In the genomic region with DNA sequence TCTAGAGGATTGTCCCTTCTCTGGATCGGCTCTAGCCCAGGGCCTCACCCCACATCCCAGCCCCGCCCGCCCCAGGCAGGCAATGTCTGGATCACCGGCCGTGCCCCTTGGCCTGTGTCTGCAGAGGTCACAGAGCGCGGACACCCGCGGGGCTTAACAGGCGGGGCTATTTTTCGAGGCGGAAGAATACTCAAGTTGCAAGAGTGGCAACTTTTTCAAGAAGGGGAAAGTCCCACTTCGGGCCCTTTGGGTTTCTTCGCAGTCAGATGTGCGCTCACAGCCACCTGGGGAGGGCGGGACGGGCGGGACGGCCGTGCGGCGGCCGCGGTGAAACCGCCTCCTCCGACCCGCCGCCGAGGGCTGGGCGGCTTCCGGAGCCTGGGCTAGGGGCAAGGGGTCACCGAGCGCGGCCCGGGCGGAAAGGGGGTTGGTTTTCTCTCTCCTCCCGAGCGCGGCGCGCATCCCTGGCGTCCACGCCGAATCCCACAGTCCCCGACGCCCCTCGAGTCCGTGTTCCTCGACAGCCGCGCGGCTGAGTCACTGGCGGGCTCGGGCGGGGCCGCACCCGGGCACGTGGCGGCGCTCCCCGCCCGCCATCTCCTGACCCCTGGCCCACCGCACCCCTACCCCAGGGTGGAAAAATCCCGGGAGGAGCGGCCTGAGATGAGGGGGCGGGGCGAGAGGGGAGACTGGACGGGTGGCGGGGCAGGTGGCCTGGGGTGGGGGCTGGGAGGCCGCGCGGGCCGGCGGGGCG, we compare ENCODE assay signal across 1 cellular context.
TF ChIP-seq lines count a peak whose summit lies in the region.

No MANE protein-coding gene starts in this region.

TF ChIP-seq in HepG2, 621 proteins besides CTCF, POLR2A, EP300 and RAD21 (continued from another document and continues in another):
- TF ChIP-seq, protein P1, sequence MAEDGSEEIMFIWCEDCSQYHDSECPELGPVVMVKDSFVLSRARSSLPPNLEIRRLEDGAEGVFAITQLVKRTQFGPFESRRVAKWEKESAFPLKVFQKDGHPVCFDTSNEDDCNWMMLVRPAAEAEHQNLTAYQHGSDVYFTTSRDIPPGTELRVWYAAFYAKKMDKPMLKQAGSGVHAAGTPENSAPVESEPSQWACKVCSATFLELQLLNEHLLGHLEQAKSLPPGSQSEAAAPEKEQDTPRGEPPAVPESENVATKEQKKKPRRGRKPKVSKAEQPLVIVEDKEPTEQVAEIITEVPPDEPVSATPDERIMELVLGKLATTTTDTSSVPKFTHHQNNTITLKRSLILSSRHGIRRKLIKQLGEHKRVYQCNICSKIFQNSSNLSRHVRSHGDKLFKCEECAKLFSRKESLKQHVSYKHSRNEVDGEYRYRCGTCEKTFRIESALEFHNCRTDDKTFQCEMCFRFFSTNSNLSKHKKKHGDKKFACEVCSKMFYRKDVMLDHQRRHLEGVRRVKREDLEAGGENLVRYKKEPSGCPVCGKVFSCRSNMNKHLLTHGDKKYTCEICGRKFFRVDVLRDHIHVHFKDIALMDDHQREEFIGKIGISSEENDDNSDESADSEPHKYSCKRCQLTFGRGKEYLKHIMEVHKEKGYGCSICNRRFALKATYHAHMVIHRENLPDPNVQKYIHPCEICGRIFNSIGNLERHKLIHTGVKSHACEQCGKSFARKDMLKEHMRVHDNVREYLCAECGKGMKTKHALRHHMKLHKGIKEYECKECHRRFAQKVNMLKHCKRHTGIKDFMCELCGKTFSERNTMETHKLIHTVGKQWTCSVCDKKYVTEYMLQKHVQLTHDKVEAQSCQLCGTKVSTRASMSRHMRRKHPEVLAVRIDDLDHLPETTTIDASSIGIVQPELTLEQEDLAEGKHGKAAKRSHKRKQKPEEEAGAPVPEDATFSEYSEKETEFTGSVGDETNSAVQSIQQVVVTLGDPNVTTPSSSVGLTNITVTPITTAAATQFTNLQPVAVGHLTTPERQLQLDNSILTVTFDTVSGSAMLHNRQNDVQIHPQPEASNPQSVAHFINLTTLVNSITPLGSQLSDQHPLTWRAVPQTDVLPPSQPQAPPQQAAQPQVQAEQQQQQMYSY (CRISPR knock-in tag; IDR thresholded peaks at IDR 0.05) = peak; percentile 35; the same call in 1 of the 2 replicates
- TF ChIP-seq RFX3 (CRISPR knock-in tag; IDR thresholded peaks at IDR 0.05) (no peak), THYN1 (CRISPR knock-in tag; IDR thresholded peaks at IDR 0.05; ENCODE audit: borderline replicate concordance, low read depth) (no peak), PHF21A (CRISPR knock-in tag; IDR thresholded peaks at IDR 0.05) (peak; percentile 45; the same call in 1 of the 2 replicates), NFYB (CRISPR knock-in tag; IDR thresholded peaks at IDR 0.05) (no peak), KAT2B (IDR thresholded peaks at IDR 0.05; ENCODE audit: borderline replicate concordance, low read depth, low read length) (no peak), ZC3H4 (CRISPR knock-in tag; IDR thresholded peaks at IDR 0.05; ENCODE audit: borderline replicate concordance) (peak; percentile 72; the same call in 1 of the 2 replicates), SNAI1 (CRISPR knock-in tag; IDR thresholded peaks at IDR 0.05; ENCODE audit: borderline replicate concordance) (no peak; the same call in 1 of the 2 replicates), MAF1 (CRISPR knock-in tag; IDR thresholded peaks at IDR 0.05; ENCODE audit: borderline replicate concordance) (no peak), ZNF563 (CRISPR knock-in tag; IDR thresholded peaks at IDR 0.05) (peak; percentile 89), ZNF891 (CRISPR knock-in tag; IDR thresholded peaks at IDR 0.05) (no peak), MED1 (CRISPR knock-in tag; IDR thresholded peaks at IDR 0.05) (peak; percentile 52; the same call in 1 of the 2 replicates), CENPX (CRISPR knock-in tag; IDR thresholded peaks at IDR 0.05) (no peak), SRY (CRISPR knock-in tag; IDR thresholded peaks at IDR 0.05) (peak; percentile 51; the same call in 1 of the 2 replicates), ZNF616 (CRISPR knock-in tag; IDR thresholded peaks at IDR 0.05; ENCODE audit: low read depth) (0 out of 2 replicates have a peak, but pooled peaks have one; percentile 31), KMT2A (CRISPR knock-in tag; IDR thresholded peaks at IDR 0.05) (no peak), JUNB (CRISPR knock-in tag; IDR thresholded peaks at IDR 0.05; ENCODE audit: borderline replicate concordance) (peak; percentile 63; the same call in 1 of the 2 replicates), ZNF652 (CRISPR knock-in tag; IDR thresholded peaks at IDR 0.05; ENCODE audit: borderline replicate concordance, low read depth) (no peak), TOE1 (CRISPR knock-in tag; IDR thresholded peaks at IDR 0.05) (no peak), FOXC1 (CRISPR knock-in tag; IDR thresholded peaks at IDR 0.05; ENCODE audit: borderline replicate concordance) (peak; percentile 71; the same call in 1 of the 2 replicates), ZFX (CRISPR knock-in tag; IDR thresholded peaks at IDR 0.05; ENCODE audit: low read depth) (0 out of 2 replicates have a peak, but pooled peaks have one; percentile 13), NONO (IDR thresholded peaks at IDR 0.05) (no peak), NONO (CRISPR knock-in tag; conservative IDR thresholded peaks at IDR 0.05) (peak; percentile 86), FOXO1 (CRISPR knock-in tag; IDR thresholded peaks at IDR 0.05) (no peak; the same call in 1 of the 2 replicates), ZNF501 (CRISPR knock-in tag; IDR thresholded peaks at IDR 0.05) (0 out of 2 replicates have a peak, but pooled peaks have one; percentile 39), RELA (CRISPR knock-in tag; IDR thresholded peaks at IDR 0.05) (no peak)
- TF ChIP-seq, protein P2, sequence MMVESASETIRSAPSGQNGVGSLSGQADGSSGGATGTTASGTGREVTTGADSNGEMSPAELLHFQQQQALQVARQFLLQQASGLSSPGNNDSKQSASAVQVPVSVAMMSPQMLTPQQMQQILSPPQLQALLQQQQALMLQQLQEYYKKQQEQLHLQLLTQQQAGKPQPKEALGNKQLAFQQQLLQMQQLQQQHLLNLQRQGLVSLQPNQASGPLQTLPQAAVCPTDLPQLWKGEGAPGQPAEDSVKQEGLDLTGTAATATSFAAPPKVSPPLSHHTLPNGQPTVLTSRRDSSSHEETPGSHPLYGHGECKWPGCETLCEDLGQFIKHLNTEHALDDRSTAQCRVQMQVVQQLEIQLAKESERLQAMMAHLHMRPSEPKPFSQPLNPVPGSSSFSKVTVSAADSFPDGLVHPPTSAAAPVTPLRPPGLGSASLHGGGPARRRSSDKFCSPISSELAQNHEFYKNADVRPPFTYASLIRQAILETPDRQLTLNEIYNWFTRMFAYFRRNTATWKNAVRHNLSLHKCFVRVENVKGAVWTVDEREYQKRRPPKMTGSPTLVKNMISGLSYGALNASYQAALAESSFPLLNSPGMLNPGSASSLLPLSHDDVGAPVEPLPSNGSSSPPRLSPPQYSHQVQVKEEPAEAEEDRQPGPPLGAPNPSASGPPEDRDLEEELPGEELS (CRISPR knock-in tag; IDR thresholded peaks at IDR 0.05) = no peak; the same call in 1 of the 2 replicates
- TF ChIP-seq, protein P3, sequence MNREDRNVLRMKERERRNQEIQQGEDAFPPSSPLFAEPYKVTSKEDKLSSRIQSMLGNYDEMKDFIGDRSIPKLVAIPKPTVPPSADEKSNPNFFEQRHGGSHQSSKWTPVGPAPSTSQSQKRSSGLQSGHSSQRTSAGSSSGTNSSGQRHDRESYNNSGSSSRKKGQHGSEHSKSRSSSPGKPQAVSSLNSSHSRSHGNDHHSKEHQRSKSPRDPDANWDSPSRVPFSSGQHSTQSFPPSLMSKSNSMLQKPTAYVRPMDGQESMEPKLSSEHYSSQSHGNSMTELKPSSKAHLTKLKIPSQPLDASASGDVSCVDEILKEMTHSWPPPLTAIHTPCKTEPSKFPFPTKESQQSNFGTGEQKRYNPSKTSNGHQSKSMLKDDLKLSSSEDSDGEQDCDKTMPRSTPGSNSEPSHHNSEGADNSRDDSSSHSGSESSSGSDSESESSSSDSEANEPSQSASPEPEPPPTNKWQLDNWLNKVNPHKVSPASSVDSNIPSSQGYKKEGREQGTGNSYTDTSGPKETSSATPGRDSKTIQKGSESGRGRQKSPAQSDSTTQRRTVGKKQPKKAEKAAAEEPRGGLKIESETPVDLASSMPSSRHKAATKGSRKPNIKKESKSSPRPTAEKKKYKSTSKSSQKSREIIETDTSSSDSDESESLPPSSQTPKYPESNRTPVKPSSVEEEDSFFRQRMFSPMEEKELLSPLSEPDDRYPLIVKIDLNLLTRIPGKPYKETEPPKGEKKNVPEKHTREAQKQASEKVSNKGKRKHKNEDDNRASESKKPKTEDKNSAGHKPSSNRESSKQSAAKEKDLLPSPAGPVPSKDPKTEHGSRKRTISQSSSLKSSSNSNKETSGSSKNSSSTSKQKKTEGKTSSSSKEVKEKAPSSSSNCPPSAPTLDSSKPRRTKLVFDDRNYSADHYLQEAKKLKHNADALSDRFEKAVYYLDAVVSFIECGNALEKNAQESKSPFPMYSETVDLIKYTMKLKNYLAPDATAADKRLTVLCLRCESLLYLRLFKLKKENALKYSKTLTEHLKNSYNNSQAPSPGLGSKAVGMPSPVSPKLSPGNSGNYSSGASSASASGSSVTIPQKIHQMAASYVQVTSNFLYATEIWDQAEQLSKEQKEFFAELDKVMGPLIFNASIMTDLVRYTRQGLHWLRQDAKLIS (CRISPR knock-in tag; IDR thresholded peaks at IDR 0.05) = no peak
- TF ChIP-seq, protein P4, sequence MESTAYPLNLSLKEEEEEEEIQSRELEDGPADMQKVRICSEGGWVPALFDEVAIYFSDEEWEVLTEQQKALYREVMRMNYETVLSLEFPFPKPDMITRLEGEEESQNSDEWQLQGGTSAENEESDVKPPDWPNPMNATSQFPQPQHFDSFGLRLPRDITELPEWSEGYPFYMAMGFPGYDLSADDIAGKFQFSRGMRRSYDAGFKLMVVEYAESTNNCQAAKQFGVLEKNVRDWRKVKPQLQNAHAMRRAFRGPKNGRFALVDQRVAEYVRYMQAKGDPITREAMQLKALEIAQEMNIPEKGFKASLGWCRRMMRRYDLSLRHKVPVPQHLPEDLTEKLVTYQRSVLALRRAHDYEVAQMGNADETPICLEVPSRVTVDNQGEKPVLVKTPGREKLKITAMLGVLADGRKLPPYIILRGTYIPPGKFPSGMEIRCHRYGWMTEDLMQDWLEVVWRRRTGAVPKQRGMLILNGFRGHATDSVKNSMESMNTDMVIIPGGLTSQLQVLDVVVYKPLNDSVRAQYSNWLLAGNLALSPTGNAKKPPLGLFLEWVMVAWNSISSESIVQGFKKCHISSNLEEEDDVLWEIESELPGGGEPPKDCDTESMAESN (CRISPR knock-in tag; conservative IDR thresholded peaks at IDR 0.05) = no peak
- TF ChIP-seq, protein P5, sequence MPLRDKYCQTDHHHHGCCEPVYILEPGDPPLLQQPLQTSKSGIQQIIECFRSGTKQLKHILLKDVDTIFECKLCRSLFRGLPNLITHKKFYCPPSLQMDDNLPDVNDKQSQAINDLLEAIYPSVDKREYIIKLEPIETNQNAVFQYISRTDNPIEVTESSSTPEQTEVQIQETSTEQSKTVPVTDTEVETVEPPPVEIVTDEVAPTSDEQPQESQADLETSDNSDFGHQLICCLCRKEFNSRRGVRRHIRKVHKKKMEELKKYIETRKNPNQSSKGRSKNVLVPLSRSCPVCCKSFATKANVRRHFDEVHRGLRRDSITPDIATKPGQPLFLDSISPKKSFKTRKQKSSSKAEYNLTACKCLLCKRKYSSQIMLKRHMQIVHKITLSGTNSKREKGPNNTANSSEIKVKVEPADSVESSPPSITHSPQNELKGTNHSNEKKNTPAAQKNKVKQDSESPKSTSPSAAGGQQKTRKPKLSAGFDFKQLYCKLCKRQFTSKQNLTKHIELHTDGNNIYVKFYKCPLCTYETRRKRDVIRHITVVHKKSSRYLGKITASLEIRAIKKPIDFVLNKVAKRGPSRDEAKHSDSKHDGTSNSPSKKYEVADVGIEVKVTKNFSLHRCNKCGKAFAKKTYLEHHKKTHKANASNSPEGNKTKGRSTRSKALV (CRISPR knock-in tag; IDR thresholded peaks at IDR 0.05) = no peak
- TF ChIP-seq, protein P6, sequence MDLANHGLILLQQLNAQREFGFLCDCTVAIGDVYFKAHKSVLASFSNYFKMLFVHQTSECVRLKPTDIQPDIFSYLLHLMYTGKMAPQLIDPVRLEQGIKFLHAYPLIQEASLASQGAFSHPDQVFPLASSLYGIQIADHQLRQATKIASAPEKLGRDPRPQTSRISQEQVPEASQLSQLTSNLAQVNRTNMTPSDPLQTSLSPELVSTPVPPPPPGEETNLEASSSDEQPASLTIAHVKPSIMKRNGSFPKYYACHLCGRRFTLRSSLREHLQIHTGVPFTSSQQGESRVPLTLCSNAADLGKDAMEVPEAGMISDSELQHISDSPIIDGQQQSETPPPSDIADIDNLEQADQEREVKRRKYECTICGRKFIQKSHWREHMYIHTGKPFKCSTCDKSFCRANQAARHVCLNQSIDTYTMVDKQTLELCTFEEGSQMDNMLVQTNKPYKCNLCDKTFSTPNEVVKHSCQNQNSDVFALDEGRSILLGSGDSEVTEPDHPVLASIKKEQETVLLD (CRISPR knock-in tag; IDR thresholded peaks at IDR 0.05; ENCODE audit: low read depth) = no peak; the same call in 1 of the 2 replicates
- TF ChIP-seq, protein P7, sequence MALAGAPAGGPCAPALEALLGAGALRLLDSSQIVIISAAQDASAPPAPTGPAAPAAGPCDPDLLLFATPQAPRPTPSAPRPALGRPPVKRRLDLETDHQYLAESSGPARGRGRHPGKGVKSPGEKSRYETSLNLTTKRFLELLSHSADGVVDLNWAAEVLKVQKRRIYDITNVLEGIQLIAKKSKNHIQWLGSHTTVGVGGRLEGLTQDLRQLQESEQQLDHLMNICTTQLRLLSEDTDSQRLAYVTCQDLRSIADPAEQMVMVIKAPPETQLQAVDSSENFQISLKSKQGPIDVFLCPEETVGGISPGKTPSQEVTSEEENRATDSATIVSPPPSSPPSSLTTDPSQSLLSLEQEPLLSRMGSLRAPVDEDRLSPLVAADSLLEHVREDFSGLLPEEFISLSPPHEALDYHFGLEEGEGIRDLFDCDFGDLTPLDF (CRISPR knock-in tag; IDR thresholded peaks at IDR 0.05) = peak; percentile 65
- TF ChIP-seq, protein P8, sequence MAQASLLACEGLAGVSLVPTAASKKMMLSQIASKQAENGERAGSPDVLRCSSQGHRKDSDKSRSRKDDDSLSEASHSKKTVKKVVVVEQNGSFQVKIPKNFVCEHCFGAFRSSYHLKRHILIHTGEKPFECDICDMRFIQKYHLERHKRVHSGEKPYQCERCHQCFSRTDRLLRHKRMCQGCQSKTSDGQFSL (CRISPR knock-in tag; IDR thresholded peaks at IDR 0.05) = 0 out of 2 replicates have a peak, but pooled peaks have one; percentile 31
- TF ChIP-seq, protein P9, sequence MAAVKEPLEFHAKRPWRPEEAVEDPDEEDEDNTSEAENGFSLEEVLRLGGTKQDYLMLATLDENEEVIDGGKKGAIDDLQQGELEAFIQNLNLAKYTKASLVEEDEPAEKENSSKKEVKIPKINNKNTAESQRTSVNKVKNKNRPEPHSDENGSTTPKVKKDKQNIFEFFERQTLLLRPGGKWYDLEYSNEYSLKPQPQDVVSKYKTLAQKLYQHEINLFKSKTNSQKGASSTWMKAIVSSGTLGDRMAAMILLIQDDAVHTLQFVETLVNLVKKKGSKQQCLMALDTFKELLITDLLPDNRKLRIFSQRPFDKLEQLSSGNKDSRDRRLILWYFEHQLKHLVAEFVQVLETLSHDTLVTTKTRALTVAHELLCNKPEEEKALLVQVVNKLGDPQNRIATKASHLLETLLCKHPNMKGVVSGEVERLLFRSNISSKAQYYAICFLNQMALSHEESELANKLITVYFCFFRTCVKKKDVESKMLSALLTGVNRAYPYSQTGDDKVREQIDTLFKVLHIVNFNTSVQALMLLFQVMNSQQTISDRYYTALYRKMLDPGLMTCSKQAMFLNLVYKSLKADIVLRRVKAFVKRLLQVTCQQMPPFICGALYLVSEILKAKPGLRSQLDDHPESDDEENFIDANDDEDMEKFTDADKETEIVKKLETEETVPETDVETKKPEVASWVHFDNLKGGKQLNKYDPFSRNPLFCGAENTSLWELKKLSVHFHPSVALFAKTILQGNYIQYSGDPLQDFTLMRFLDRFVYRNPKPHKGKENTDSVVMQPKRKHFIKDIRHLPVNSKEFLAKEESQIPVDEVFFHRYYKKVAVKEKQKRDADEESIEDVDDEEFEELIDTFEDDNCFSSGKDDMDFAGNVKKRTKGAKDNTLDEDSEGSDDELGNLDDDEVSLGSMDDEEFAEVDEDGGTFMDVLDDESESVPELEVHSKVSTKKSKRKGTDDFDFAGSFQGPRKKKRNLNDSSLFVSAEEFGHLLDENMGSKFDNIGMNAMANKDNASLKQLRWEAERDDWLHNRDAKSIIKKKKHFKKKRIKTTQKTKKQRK (IDR thresholded peaks at IDR 0.05; ENCODE audit: low read length) = no peak
